ENCODE assay signal across 14 cellular contexts in genomic region chr2:46802665-46803550, GRCh38.
DNase-seq lines count a peak whose midpoint lies in the region; ATAC-seq and TF ChIP-seq lines count a peak whose summit lies in the region.
"Had no signal": no experiment of that assay in that cellular context is flagged by ENCODE, and none has a peak within 500 bp of the region (broad histone marks: within the 10 kb centered on the region; RNA-seq: fewer than 3 reads in every experiment).

No MANE protein-coding gene starts in this region.

- DNase-seq in DMS 273 (lab: John Stamatoyannopoulos, UW; ENCODE audit: unreplicated experiment) (peak; percentile 43), DMS 273 treated with DMSO at 0.1 percent for 48 hours (lab: John Stamatoyannopoulos, UW) (no peak), caudate nucleus (lab: John Stamatoyannopoulos, UW) (peak in 13 of 61 donors; percentile 26 to 77 (median 42)), left lobe of liver (ENCODE audit: low spot score) (peak; percentile 29), upper lobe of right lung (no peak), T-cell (no peak), GF-D8 (lab: John Stamatoyannopoulos, UW) (no peak)
- DNase-seq: NCI-H446 treated with DMSO at 0.1 percent for 48 hours had no signal

- H3K4me3 ChIP-seq in upper lobe of right lung, result no peak overlapping the region
- H3K4me3 ChIP-seq: Peyer's patch, thoracic aorta had no signal

- H3K9me3 ChIP-seq in upper lobe of right lung, result no peaks in the 10 kb centered on the region
- H3K9me3 ChIP-seq: Peyer's patch, thoracic aorta had no signal

- peaks cover 3% of the 10 kb centered on the region for H3K4me1 ChIP-seq in upper lobe of right lung
- H3K4me1 ChIP-seq: Peyer's patch had no signal

- H3K36me3 ChIP-seq in upper lobe of right lung, result no peaks in the 10 kb centered on the region
- H3K36me3 ChIP-seq: Peyer's patch, thoracic aorta had no signal

- ATAC-seq in left lobe of liver, result no peak
- ATAC-seq in upper lobe of right lung, result no peak
- no peak for ATAC-seq in GM18870 (IDR thresholded peaks at IDR 0.05; ENCODE audit: unreplicated experiment)
- ATAC-seq in T-cell (replicated peaks in 1 of 4), result no peak
- ATAC-seq: natural killer cell treated with Interleukin-12 subunit alpha and Interleukin-12 subunit beta and Interleukin-15 and Interleukin-18, amount 100 ng/mL, for 72 hours had no signal

- no peaks in the 10 kb centered on the region for H3K36me3 Mint-ChIP-seq in T-cell
- H3K36me3 Mint-ChIP-seq: activated naive CD4-positive, alpha-beta T cell treated with anti-CD3 and anti-CD28 coated beads, Interleukin-2, amount 50 U/mL, for 24 hours; natural killer cell treated with Interleukin-12 subunit alpha and Interleukin-12 subunit beta and Interleukin-15 and Interleukin-18, amount 100 ng/mL, for 72 hours had no signal

- H3K27ac ChIP-seq in caudate nucleus (ENCODE audit: low read depth, low read length), result peak overlapping the region; percentile 11
- no peak overlapping the region for H3K27ac ChIP-seq in upper lobe of right lung
- H3K27ac ChIP-seq: 22Rv1, Peyer's patch had no signal

- H3K27me3 Mint-ChIP-seq in T-cell, result peaks cover 3 to 12% of the 10 kb centered on the region in 2 donors

- no peak overlapping the region for H3K4me3 Mint-ChIP-seq in T-cell
- H3K4me3 Mint-ChIP-seq: activated naive CD4-positive, alpha-beta T cell treated with anti-CD3 and anti-CD28 coated beads, Interleukin-2, amount 50 U/mL, for 24 hours; natural killer cell treated with Interleukin-12 subunit alpha and Interleukin-12 subunit beta and Interleukin-15 and Interleukin-18, amount 100 ng/mL, for 72 hours had no signal

- no peaks in the 10 kb centered on the region for H3K9me3 Mint-ChIP-seq in T-cell
- H3K9me3 Mint-ChIP-seq: activated naive CD4-positive, alpha-beta T cell treated with anti-CD3 and anti-CD28 coated beads, Interleukin-2, amount 50 U/mL, for 24 hours; natural killer cell treated with Interleukin-12 subunit alpha and Interleukin-12 subunit beta and Interleukin-15 and Interleukin-18, amount 100 ng/mL, for 72 hours had no signal

- H3K27me3 ChIP-seq in upper lobe of right lung, result no peaks in the 10 kb centered on the region
- H3K27me3 ChIP-seq: Peyer's patch had no signal

- H3K4me1 Mint-ChIP-seq in T-cell, result no peaks in the 10 kb centered on the region
- H3K4me1 Mint-ChIP-seq: activated naive CD4-positive, alpha-beta T cell treated with anti-CD3 and anti-CD28 coated beads, Interleukin-2, amount 50 U/mL, for 24 hours had no signal

- CTCF ChIA-PET in T-cell (lab: Charles Lee), result no interaction called here

- no peak overlapping the region for H3K27ac Mint-ChIP-seq in T-cell
- H3K27ac Mint-ChIP-seq: activated naive CD4-positive, alpha-beta T cell treated with anti-CD3 and anti-CD28 coated beads, Interleukin-2, amount 50 U/mL, for 24 hours; natural killer cell treated with Interleukin-12 subunit alpha and Interleukin-12 subunit beta and Interleukin-15 and Interleukin-18, amount 100 ng/mL, for 72 hours had no signal

- peak; percentile 13 for TF ChIP-seq CTCF in upper lobe of right lung (IDR thresholded peaks at IDR 0.05)

- POLR2A ChIA-PET in T-cell (lab: Charles Lee), result no interaction called here

- intact Hi-C loops in upper lobe of right lung (cut with DNase I), result no loop called here

Comparison
In these comparisons a context has a peak if more than half of its experiments do, and no peak if none do; other contexts are left out.
1. DNase-seq: peak in DMS 273 (single experiment) and left lobe of liver (single experiment); none in DMS 273 treated with DMSO at 0.1 percent for 48 hours (single experiment), upper lobe of right lung (single experiment), T-cell (0 of 34) and GF-D8 (single experiment).